ENCODE assay signal across 20 cellular contexts in genomic region chr5:132372122-132372521, GRCh38. TPM values are rescaled to one million over a fixed set of nuclear protein-coding genes. Genes with fewer than 3 reads are reported as not detected.
DNase-seq lines count a peak whose midpoint lies in the region; ATAC-seq and TF ChIP-seq lines count a peak whose summit lies in the region.
"Had no signal": no experiment of that assay in that cellular context is flagged by ENCODE, and none has a peak within 500 bp of the region (broad histone marks: within the 10 kb centered on the region; RNA-seq: fewer than 3 reads in every experiment).

No MANE protein-coding gene starts in this region.

- no peak for ATAC-seq in GM21447 (IDR thresholded peaks at IDR 0.05; ENCODE audit: unreplicated experiment)
- ATAC-seq: heart left ventricle, sciatic nerve had no signal

- CTCF ChIA-PET in Calu3 (lab: Charles Lee) = interaction anchor here (1.1 to 1.3 kb wide), 3 partner anchors 16 to 192 kb away, joined by 3 to 5 read pairs (median 4); no protein-coding TSS in a partner anchor

- peaks cover 34% of the 10 kb centered on the region for H3K36me3 Mint-ChIP-seq in Calu3 (ENCODE audit: insufficient read depth, unreplicated experiment)
- H3K36me3 Mint-ChIP-seq in nephron progenitor cell (ENCODE audit: low read depth) = no peaks in the 10 kb centered on the region

- H3K27ac Mint-ChIP-seq in Calu3 (ENCODE audit: unreplicated experiment) (no peak overlapping the region), nephron progenitor cell (peak overlapping the region; percentile 39)
- H3K27ac Mint-ChIP-seq: activated CD4-positive, alpha-beta T cell treated with anti-CD3 and anti-CD28 coated beads, Interleukin-2, amount 10 ng/mL, durations not matched to agents 7 days and 5 days; activated T-cell treated with anti-CD3 and anti-CD28 coated beads, Interleukin-2, amount 50 U/mL, for 24 hours; H9 had no signal

- H3K9me3 Mint-ChIP-seq in Calu3 (ENCODE audit: low read depth, unreplicated experiment) = no peaks in the 10 kb centered on the region
- no peaks in the 10 kb centered on the region for H3K9me3 Mint-ChIP-seq in nephron progenitor cell
- H3K9me3 Mint-ChIP-seq: activated CD4-positive, alpha-beta T cell treated with anti-CD3 and anti-CD28 coated beads, Interleukin-2, amount 10 ng/mL, durations not matched to agents 7 days and 5 days; activated naive CD4-positive, alpha-beta T cell treated with anti-CD3 and anti-CD28 coated beads, Interleukin-2, amount 50 U/mL, for 24 hours; activated T-cell treated with anti-CD3 and anti-CD28 coated beads, Interleukin-2, amount 50 U/mL, for 24 hours; H9 had no signal

- intact Hi-C loops in Calu3 (cut with micrococcal nuclease; ENCODE audit: unreplicated experiment) = loop anchor here (5.0 kb wide), 1 partner anchor 135 kb away; no protein-coding TSS in a partner anchor

- no TSS peak for BruUV-seq in Calu3 (replicated peaks; lab: Mats Ljungman, UMichigan)

- peak overlapping the region; percentile 78 for H3K4me3 Mint-ChIP-seq in Calu3 (ENCODE audit: low read depth, unreplicated experiment)
- H3K4me3 Mint-ChIP-seq in nephron progenitor cell = no peak overlapping the region
- H3K4me3 Mint-ChIP-seq: activated CD4-positive, alpha-beta T cell treated with anti-CD3 and anti-CD28 coated beads, Interleukin-2, amount 10 ng/mL, durations not matched to agents 7 days and 5 days had no signal

- DNase-seq in Calu3 (no peak), MV-4-11 (lab: John Stamatoyannopoulos, UW) (peak; percentile 70), nephron progenitor cell (no peak), NCI-H345 (lab: John Stamatoyannopoulos, UW) (no peak), AG08395 (ENCODE audit: low spot score) (no peak)
- no peak for DNase-seq in stimulated activated CD4-positive, alpha-beta T cell treated with anti-CD3 and anti-CD28 coated beads, Interleukin-4, amount 100 ng/mL, for 4 hours
- DNase-seq: activated CD4-positive, alpha-beta T cell treated with anti-CD3 and anti-CD28 coated beads, Interleukin-2, amount 10 ng/mL, durations not matched to agents 7 days and 5 days; activated T-cell treated with anti-CD3 and anti-CD28 coated beads, Interleukin-2, amount 50 U/mL, for 24 hours; DMS 273 treated with DMSO at 0.1 percent for 48 hours; H9; heart left ventricle; midbrain; NCI-H2081 treated with DMSO at 0.1 percent for 48 hours; NCI-H82; stimulated activated CD4-positive, alpha-beta T cell treated with anti-CD3 and anti-CD28 coated beads, Interleukin-2, amount 100 ng/mL, for 24 hours had no signal

- H3K4me1 Mint-ChIP-seq in Calu3 (ENCODE audit: low read depth, unreplicated experiment) = peaks cover 28% of the 10 kb centered on the region
- peaks cover 19% of the 10 kb centered on the region for H3K4me1 Mint-ChIP-seq in nephron progenitor cell

- peak overlapping the region; percentile 87; the same call in 1 of the 2 replicates for H3K27ac ChIP-seq in VCaP
- H3K27ac ChIP-seq: SJSA1 had no signal

- H3K27me3 Mint-ChIP-seq in Calu3 (ENCODE audit: unreplicated experiment) = no peaks in the 10 kb centered on the region
- peaks cover 34% of the 10 kb centered on the region for H3K27me3 Mint-ChIP-seq in nephron progenitor cell (ENCODE audit: low read depth, poor library complexity)
- H3K27me3 Mint-ChIP-seq: activated CD4-positive, alpha-beta T cell treated with anti-CD3 and anti-CD28 coated beads, Interleukin-2, amount 10 ng/mL, durations not matched to agents 7 days and 5 days; activated naive CD4-positive, alpha-beta T cell treated with anti-CD3 and anti-CD28 coated beads, Interleukin-2, amount 50 U/mL, for 24 hours; activated T-cell treated with anti-CD3 and anti-CD28 coated beads, Interleukin-2, amount 50 U/mL, for 24 hours had no signal

- TF ChIP-seq CTCF in Calu3 (IDR thresholded peaks at IDR 0.05; ENCODE audit: unreplicated experiment) (no peak), VCaP (conservative IDR thresholded peaks at IDR 0.05) (no peak), nephron progenitor cell (IDR thresholded peaks at IDR 0.05) (no peak)

RNA-seq across cellular contexts. Expression of gene SLC22A5, which starts 2.6 kb away (rescaled TPM):
- 24.6 and 25.4 TPM in 2 replicates for total RNA-seq in Calu3 (2022)
